Comparison of ENCODE assay signal across 20 cellular contexts in genomic region chr6:110422444-110422822, GRCh38. TPM values are rescaled to one million over a fixed set of nuclear protein-coding genes. Genes with fewer than 3 reads are reported as not detected.
DNase-seq lines count a peak whose midpoint lies in the region; ATAC-seq and TF ChIP-seq lines count a peak whose summit lies in the region.
"Had no signal": no experiment of that assay in that cellular context is flagged by ENCODE, and none has a peak within 500 bp of the region (broad histone marks: within the 10 kb centered on the region; RNA-seq: fewer than 3 reads in every experiment).

No MANE protein-coding gene starts in this region.

- peak overlapping the region; percentile 56 for H3K4me2 ChIP-seq in BLaER1
- H3K4me2 ChIP-seq: KMS-11 had no signal

- no peak overlapping the region for H3K27ac ChIP-seq in BLaER1
- H3K27ac ChIP-seq: KMS-11 had no signal

- H3K27me3 Mint-ChIP-seq in dendritic cell treated with granulocyte-macrophage colony-stimulating factor and Interleukin-4, amounts not matched to agents 40 ng/mL and 50 ng/mL, for 4 days, result no peaks in the 10 kb centered on the region
- H3K27me3 Mint-ChIP-seq in activated CD8-positive, alpha-beta T cell treated with anti-CD3 and anti-CD28 coated beads for 36 hours, result peaks cover 19% of the 10 kb centered on the region

- intact Hi-C loops in dendritic cell treated with granulocyte-macrophage colony-stimulating factor and Interleukin-4, amounts not matched to agents 40 ng/mL and 50 ng/mL, for 4 days (cut with micrococcal nuclease), result no loop called here
- intact Hi-C loops in activated CD8-positive, alpha-beta T cell treated with anti-CD3 and anti-CD28 coated beads for 36 hours (cut with micrococcal nuclease), result no loop called here

- H3K27me3 ChIP-seq in BLaER1, result no peaks in the 10 kb centered on the region

- no peaks in the 10 kb centered on the region for H4K20me1 ChIP-seq in BLaER1

- no peaks in the 10 kb centered on the region; the same call in 1 of the 2 replicates for H3K9me3 ChIP-seq in BLaER1

- TF ChIP-seq POLR2A in NB4 (IDR thresholded peaks at IDR 0.05; ENCODE audit: extremely low read depth, insufficient read length), result no peak

- no peak for TF ChIP-seq CTCF in NB4 (IDR thresholded peaks at IDR 0.05; ENCODE audit: low read depth, low read length)
- TF ChIP-seq CTCF in GM13976 (IDR thresholded peaks at IDR 0.05; ENCODE audit: borderline replicate concordance, control extremely low read depth, extremely low read depth, insufficient read depth, missing control alignments), result no peak
- TF ChIP-seq CTCF in activated CD8-positive, alpha-beta T cell treated with anti-CD3 and anti-CD28 coated beads for 36 hours (IDR thresholded peaks at IDR 0.05), result no peak
- TF ChIP-seq CTCF in GM20000 (IDR thresholded peaks at IDR 0.05; ENCODE audit: extremely low read depth, missing control alignments), result no peak

- H3K9ac ChIP-seq in BLaER1, result no peak overlapping the region
- H3K9ac ChIP-seq: KMS-11 had no signal

- CTCF ChIA-PET in activated CD8-positive, alpha-beta T cell treated with anti-CD3 and anti-CD28 coated beads for 36 hours (lab: Charles Lee), result no interaction called here

- H3K4me3 Mint-ChIP-seq in dendritic cell treated with granulocyte-macrophage colony-stimulating factor and Interleukin-4, amounts not matched to agents 40 ng/mL and 50 ng/mL, for 4 days, result no peak overlapping the region
- no peak overlapping the region for H3K4me3 Mint-ChIP-seq in activated CD8-positive, alpha-beta T cell treated with anti-CD3 and anti-CD28 coated beads for 36 hours
- H3K4me3 Mint-ChIP-seq: CD4-positive, alpha-beta T cell; HFFc6 had no signal

- H3K36me3 ChIP-seq in BLaER1, result no peaks in the 10 kb centered on the region

- H3K4me1 ChIP-seq in BLaER1, result peaks cover 75% of the 10 kb centered on the region

- no peak overlapping the region for H3K4me3 ChIP-seq in BLaER1
- no peak overlapping the region for H3K4me3 ChIP-seq in NB4 (ENCODE audit: low read depth, low read length)

- DNase-seq in HCEC 1CT (peak; percentile 37), NB4 (ENCODE audit: low read depth) (peak; percentile 71), GM13976 (ENCODE audit: low spot score) (no peak), GM03348 (ENCODE audit: low spot score) (no peak), GM20000 (ENCODE audit: low spot score) (no peak)
- no peak for DNase-seq in activated CD8-positive, alpha-beta T cell treated with anti-CD3 and anti-CD28 coated beads for 36 hours
- DNase-seq: Calu3; CD4-positive, alpha-beta T cell; DMS79; HFFc6; NCI-H1417; NCI-H2029; NCI-H510A; NCI-H82; SHP77 had no signal

- in situ Hi-C loops in GM13976 (cut with MboI; ENCODE audit: low sequenced_read_pairs, unreplicated experiment), result no loop called here

- no peak for ATAC-seq in activated CD8-positive, alpha-beta T cell treated with anti-CD3 and anti-CD28 coated beads for 36 hours

- H3K9me3 Mint-ChIP-seq in dendritic cell treated with granulocyte-macrophage colony-stimulating factor and Interleukin-4, amounts not matched to agents 40 ng/mL and 50 ng/mL, for 4 days, result peaks cover 12% of the 10 kb centered on the region
- peaks cover 7% of the 10 kb centered on the region for H3K9me3 Mint-ChIP-seq in activated CD8-positive, alpha-beta T cell treated with anti-CD3 and anti-CD28 coated beads for 36 hours

- H3K36me3 Mint-ChIP-seq in dendritic cell treated with granulocyte-macrophage colony-stimulating factor and Interleukin-4, amounts not matched to agents 40 ng/mL and 50 ng/mL, for 4 days (ENCODE audit: low read depth), result no peaks in the 10 kb centered on the region
- no peaks in the 10 kb centered on the region for H3K36me3 Mint-ChIP-seq in activated CD8-positive, alpha-beta T cell treated with anti-CD3 and anti-CD28 coated beads for 36 hours (ENCODE audit: low read depth)

- H3K27ac Mint-ChIP-seq in dendritic cell treated with granulocyte-macrophage colony-stimulating factor and Interleukin-4, amounts not matched to agents 40 ng/mL and 50 ng/mL, for 4 days, result peak overlapping the region; percentile 63
- no peak overlapping the region for H3K27ac Mint-ChIP-seq in activated CD8-positive, alpha-beta T cell treated with anti-CD3 and anti-CD28 coated beads for 36 hours
- H3K27ac Mint-ChIP-seq: CD4-positive, alpha-beta T cell; HFFc6 had no signal

- H3K4me1 Mint-ChIP-seq in dendritic cell treated with granulocyte-macrophage colony-stimulating factor and Interleukin-4, amounts not matched to agents 40 ng/mL and 50 ng/mL, for 4 days (ENCODE audit: low read depth), result peaks cover 45% of the 10 kb centered on the region
- no peaks in the 10 kb centered on the region for H3K4me1 Mint-ChIP-seq in activated CD8-positive, alpha-beta T cell treated with anti-CD3 and anti-CD28 coated beads for 36 hours (ENCODE audit: low read depth)

- POLR2A ChIA-PET in activated CD8-positive, alpha-beta T cell treated with anti-CD3 and anti-CD28 coated beads for 36 hours (lab: Charles Lee), result no interaction called here

RNA-seq across cellular contexts. Expression of gene DDO, which starts 7.1 kb away (rescaled TPM):
- total RNA-seq in activated CD8-positive, alpha-beta T cell treated with anti-CD3 and anti-CD28 coated beads for 36 hours, result not detected
- total RNA-seq: A673; CD4-positive, alpha-beta T cell had no signal

RNA-seq across cellular contexts. Expression of gene SLC22A16, which starts 54.0 kb away (rescaled TPM):
- total RNA-seq in activated CD8-positive, alpha-beta T cell treated with anti-CD3 and anti-CD28 coated beads for 36 hours, result not detected
- total RNA-seq: Calu3; CD4-positive, alpha-beta T cell; H4; HFFc6 had no signal

Comparison
In these comparisons a context has a peak if more than half of its experiments do, and no peak if none do; other contexts are left out.
1. DNase-seq: peak in HCEC 1CT (single experiment) and NB4 (single experiment); none in GM13976 (single experiment), activated CD8-positive, alpha-beta T cell treated with anti-CD3 and anti-CD28 coated beads for 36 hours (single experiment), GM03348 (single experiment) and GM20000 (single experiment).